In genomic region chr2:51717318-51717717, GRCh38 we compare ENCODE assay signal across 20 cellular contexts.
DNase-seq lines count a peak whose midpoint lies in the region; ATAC-seq and TF ChIP-seq lines count a peak whose summit lies in the region.
"Had no signal": no experiment of that assay in that cellular context is flagged by ENCODE, and none has a peak within 500 bp of the region (broad histone marks: within the 10 kb centered on the region; RNA-seq: fewer than 3 reads in every experiment).

No MANE protein-coding gene starts in this region.

- H3K4me1 ChIP-seq in GM23248 (ENCODE audit: insufficient read depth) (no peaks in the 10 kb centered on the region), RWPE2 (ENCODE audit: insufficient read depth, poor library complexity, severe bottlenecking) (no peaks in the 10 kb centered on the region), fibroblast of lung (ENCODE audit: control insufficient read depth, extremely low read depth, insufficient read depth, low read length) (no peaks in the 10 kb centered on the region)
- H3K4me1 ChIP-seq: BLaER1 treated with 17β-estradiol and CSF1 and Interleukin-3, amounts not matched to agents 10 nM and 100 nM; psoas muscle; SJSA1; thyroid gland had no signal

- no peaks in the 10 kb centered on the region for H3F3A ChIP-seq in GM23248 (ENCODE audit: insufficient read depth)

- H3K27ac ChIP-seq in GM23248 = no peak overlapping the region
- no peak overlapping the region for H3K27ac ChIP-seq in RWPE2 (ENCODE audit: poor library complexity, severe bottlenecking)
- H3K27ac ChIP-seq in fibroblast of lung (ENCODE audit: insufficient read depth, low read length) = no peak overlapping the region
- H3K27ac ChIP-seq: BLaER1 treated with 17β-estradiol and CSF1 and Interleukin-3, amounts not matched to agents 10 nM and 100 nM; psoas muscle; SJSA1; thyroid gland had no signal

- H3K9me3 ChIP-seq in GM23248 (ENCODE audit: low read depth) (no peaks in the 10 kb centered on the region), RWPE2 (ENCODE audit: severe bottlenecking) (no peaks in the 10 kb centered on the region), fibroblast of lung (ENCODE audit: control insufficient read depth, insufficient read depth, low read depth, low read length) (no peaks in the 10 kb centered on the region)
- H3K9me3 ChIP-seq: thyroid gland had no signal

- ATAC-seq in RWPE2 (ENCODE audit: low read depth) (peak; percentile 70), HG03045 (IDR thresholded peaks at IDR 0.05; ENCODE audit: unreplicated experiment) (no peak), GM19397 (IDR thresholded peaks at IDR 0.05; ENCODE audit: unreplicated experiment) (no peak), HG02884 (IDR thresholded peaks at IDR 0.05; ENCODE audit: unreplicated experiment) (no peak)
- ATAC-seq: psoas muscle had no signal

- DNase-seq in GM23248 = peak; percentile 68
- DNase-seq in RWPE2 (ENCODE audit: low spot score) = no peak
- peak; percentile 84 to 91 for DNase-seq in fibroblast of lung (ENCODE audit: low read depth in 2 of 2)
- peak; percentile 54 for DNase-seq in retinal pigment epithelial cell (ENCODE audit: low read depth)
- DNase-seq in activated CD4-positive, alpha-beta T cell treated with anti-CD3 and anti-CD28 coated beads, Interleukin-2, amount 50 U/mL, for 4 hours = no peak
- DNase-seq: activated CD4-positive, alpha-beta memory T cell treated with anti-CD3 and anti-CD28 coated beads, Interleukin-2, amount 10 ng/mL, durations not matched to agents 7 days and 5 days; aorta; effector memory CD4-positive, alpha-beta T cell; head of caudate nucleus; naive B cell; NCI-H1048; NCI-H2171 treated with DMSO at 0.1 percent for 48 hours; psoas muscle; stimulated activated CD4-positive, alpha-beta T cell treated with anti-CD3 and anti-CD28 coated beads, Interleukin-1b, Interleukin-23, amount 100 ng/mL, for 48 hours; thyroid gland had no signal

- H3K27me3 ChIP-seq in GM23248 (replicated peaks; ENCODE audit: insufficient read depth) (no peaks in the 10 kb centered on the region), RWPE2 (ENCODE audit: insufficient read depth, poor library complexity, severe bottlenecking) (no peaks in the 10 kb centered on the region), fibroblast of lung (ENCODE audit: control insufficient read depth, insufficient read depth, low read length) (no peaks in the 10 kb centered on the region)
- H3K27me3 ChIP-seq: BLaER1 treated with 17β-estradiol and CSF1 and Interleukin-3, amounts not matched to agents 10 nM and 100 nM; SJSA1; thyroid gland had no signal

- H3K36me3 ChIP-seq in GM23248 (ENCODE audit: low read depth) (no peaks in the 10 kb centered on the region), RWPE2 (ENCODE audit: low read depth) (no peaks in the 10 kb centered on the region), fibroblast of lung (ENCODE audit: control insufficient read depth, insufficient read depth, low read length) (no peaks in the 10 kb centered on the region)
- H3K36me3 ChIP-seq: BLaER1 treated with 17β-estradiol and CSF1 and Interleukin-3, amounts not matched to agents 10 nM and 100 nM; SJSA1; thyroid gland had no signal

- H3K4me2 ChIP-seq in GM23248 (ENCODE audit: unreplicated experiment) = no peak overlapping the region
- no peak overlapping the region for H3K4me2 ChIP-seq in fibroblast of lung (ENCODE audit: extremely low read depth, insufficient read depth, low read length)
- H3K4me2 ChIP-seq: BLaER1 treated with 17β-estradiol and CSF1 and Interleukin-3, amounts not matched to agents 10 nM and 100 nM had no signal

- in situ Hi-C loops in GM23248 (cut with MboI) = no loop called here

- H3K79me2 ChIP-seq in GM23248 (ENCODE audit: insufficient read depth) (no peaks in the 10 kb centered on the region), fibroblast of lung (ENCODE audit: control insufficient read depth, insufficient read depth, low read length) (no peaks in the 10 kb centered on the region)

- 48 to 54% methylated on average over 3 of the region's 3 CpGs for WGBS in GM23248 (ENCODE audit: low coverage in 1 of 2, low lambda C conversion rate in 2 of 2, missing lambda C conversion rate in 2 of 2), 2 experiments

- no peak overlapping the region for H3K9ac ChIP-seq in GM23248
- H3K9ac ChIP-seq in fibroblast of lung (ENCODE audit: insufficient read depth, low read length) = no peak overlapping the region
- H3K9ac ChIP-seq: BLaER1 treated with 17β-estradiol and CSF1 and Interleukin-3, amounts not matched to agents 10 nM and 100 nM had no signal

- TF ChIP-seq CTCF in RWPE2 (IDR thresholded peaks at IDR 0.05; ENCODE audit: poor library complexity, severe bottlenecking) = no peak
- TF ChIP-seq CTCF in fibroblast of lung (conservative IDR thresholded peaks at IDR 0.05 in 1 of 2, IDR thresholded peaks at IDR 0.05 in 1 of 2; ENCODE audit: low read depth in 1 of 2, low read length in 2 of 2) = no peak
- no peak for TF ChIP-seq CTCF in retinal pigment epithelial cell (conservative IDR thresholded peaks at IDR 0.05; ENCODE audit: low read depth, low read length)

- H3K9me2 ChIP-seq in GM23248 (ENCODE audit: insufficient read depth) = no peaks in the 10 kb centered on the region

- H4K20me1 ChIP-seq in GM23248 (ENCODE audit: insufficient read depth) (no peaks in the 10 kb centered on the region), fibroblast of lung (ENCODE audit: control insufficient read depth, extremely low read depth, insufficient read depth, low read length) (no peaks in the 10 kb centered on the region)
- H4K20me1 ChIP-seq: BLaER1 treated with 17β-estradiol and CSF1 and Interleukin-3, amounts not matched to agents 10 nM and 100 nM had no signal

- H3K4me3 ChIP-seq in GM23248 (no peak overlapping the region), RWPE2 (ENCODE audit: severe bottlenecking) (no peak overlapping the region), fibroblast of lung (replicated peaks in 1 of 4; ENCODE audit: control extremely low read depth in 1 of 4, insufficient read depth in 1 of 4, low read depth in 3 of 4, low read length in 4 of 4) (no peak overlapping the region), retinal pigment epithelial cell (ENCODE audit: low read length) (no peak overlapping the region)
- H3K4me3 ChIP-seq: BLaER1 treated with 17β-estradiol and CSF1 and Interleukin-3, amounts not matched to agents 10 nM and 100 nM; psoas muscle; SJSA1; thyroid gland had no signal

- H2AFZ ChIP-seq in GM23248 (no peak overlapping the region), fibroblast of lung (ENCODE audit: low read length) (no peak overlapping the region)

Comparison
In these comparisons a context has a peak if more than half of its experiments do, and no peak if none do; other contexts are left out.
1. DNase-seq: peak in GM23248 (single experiment), fibroblast of lung (2 of 2) and retinal pigment epithelial cell (single experiment); none in RWPE2 (single experiment) and activated CD4-positive, alpha-beta T cell treated with anti-CD3 and anti-CD28 coated beads, Interleukin-2, amount 50 U/mL, for 4 hours (0 of 2).